In genomic region chr10:100153239-100153840, GRCh38 we compare ENCODE assay signal across 21 cellular contexts. TPM values are rescaled to one million over a fixed set of nuclear protein-coding genes. Genes with fewer than 3 reads are reported as not detected.
DNase-seq lines count a peak whose midpoint lies in the region; ATAC-seq lines count a peak whose summit lies in the region.
"Had no signal": no experiment of that assay in that cellular context is flagged by ENCODE, and none has a peak within 500 bp of the region (broad histone marks: within the 10 kb centered on the region; RNA-seq: fewer than 3 reads in every experiment).

No MANE protein-coding gene starts in this region.

- H3K27me3 Mint-ChIP-seq in activated T-cell treated with anti-CD3 and anti-CD28 coated beads, Interleukin-2, amount 50 U/mL, for 72 hours (ENCODE audit: low read depth): no peaks in the 10 kb centered on the region
- no peaks in the 10 kb centered on the region for H3K27me3 Mint-ChIP-seq in activated T-helper 17 cell treated with anti-CD3 and anti-CD28 coated beads, Interleukin-2, amount 50 U/mL, for 72 hours
- H3K27me3 Mint-ChIP-seq: central memory CD8-positive, alpha-beta T cell; memory B cell had no signal

- DNase-seq in activated T-cell treated with anti-CD3 and anti-CD28 coated beads, Interleukin-2, amount 50 U/mL, for 72 hours: no peak
- DNase-seq in activated T-cell treated with anti-CD3 and anti-CD28 coated beads for 4 hours (no peak), HT1080 (ENCODE audit: low read depth) (peak; percentile 73), kidney tubule cell (ENCODE audit: low spot score) (peak; percentile 13), amygdala (lab: John Stamatoyannopoulos, UW) (no peak), nucleus accumbens (lab: John Stamatoyannopoulos, UW) (no peak)
- DNase-seq: activated CD4-positive, alpha-beta T cell treated with anti-CD3 and anti-CD28 coated beads, Interleukin-2, amount 50 U/mL, for 48 hours; activated naive CD4-positive, alpha-beta T cell treated with anti-CD3 and anti-CD28 coated beads for 36 hours; dermis blood vessel endothelial cell; GF-D8; left cardiac atrium; MV-4-11; NCI-H1694 treated with DMSO at 0.1 percent for 48 hours; NCI-H2171; NCI-H524 treated with DMSO at 0.1 percent for 48 hours; WERI-Rb-1 had no signal

- H3K4me1 Mint-ChIP-seq in activated T-cell treated with anti-CD3 and anti-CD28 coated beads, Interleukin-2, amount 50 U/mL, for 72 hours (ENCODE audit: low read depth): peaks cover 51% of the 10 kb centered on the region
- H3K4me1 Mint-ChIP-seq in activated T-helper 17 cell treated with anti-CD3 and anti-CD28 coated beads, Interleukin-2, amount 50 U/mL, for 72 hours: peaks cover 39% of the 10 kb centered on the region

- H3K4me3 Mint-ChIP-seq in activated T-cell treated with anti-CD3 and anti-CD28 coated beads, Interleukin-2, amount 50 U/mL, for 72 hours: no peak overlapping the region
- peak overlapping the region; percentile 8 for H3K4me3 Mint-ChIP-seq in activated T-helper 17 cell treated with anti-CD3 and anti-CD28 coated beads, Interleukin-2, amount 50 U/mL, for 72 hours
- H3K4me3 Mint-ChIP-seq: activated naive CD4-positive, alpha-beta T cell treated with anti-CD3 and anti-CD28 coated beads for 36 hours; central memory CD8-positive, alpha-beta T cell; memory B cell; T-helper 2 cell treated with Interferon-gamma antibody and Interleukin-4, amounts not matched to agents 5 μg/mL and 100 μg/mL, for 36 hours had no signal

- peak overlapping the region; percentile 25 for H3K27ac Mint-ChIP-seq in activated T-cell treated with anti-CD3 and anti-CD28 coated beads, Interleukin-2, amount 50 U/mL, for 72 hours
- peak overlapping the region; percentile 85 for H3K27ac Mint-ChIP-seq in activated T-helper 17 cell treated with anti-CD3 and anti-CD28 coated beads, Interleukin-2, amount 50 U/mL, for 72 hours
- H3K27ac Mint-ChIP-seq: activated naive CD4-positive, alpha-beta T cell treated with anti-CD3 and anti-CD28 coated beads for 36 hours; memory B cell; T-helper 2 cell treated with Interferon-gamma antibody and Interleukin-4, amounts not matched to agents 5 μg/mL and 100 μg/mL, for 36 hours had no signal

- no peaks in the 10 kb centered on the region for H3K9me3 Mint-ChIP-seq in activated T-cell treated with anti-CD3 and anti-CD28 coated beads, Interleukin-2, amount 50 U/mL, for 72 hours
- no peaks in the 10 kb centered on the region for H3K9me3 Mint-ChIP-seq in activated T-helper 17 cell treated with anti-CD3 and anti-CD28 coated beads, Interleukin-2, amount 50 U/mL, for 72 hours
- H3K9me3 Mint-ChIP-seq: activated naive CD4-positive, alpha-beta T cell treated with anti-CD3 and anti-CD28 coated beads for 36 hours; central memory CD8-positive, alpha-beta T cell; memory B cell; T-helper 2 cell treated with Interferon-gamma antibody and Interleukin-4, amounts not matched to agents 5 μg/mL and 100 μg/mL, for 36 hours had no signal

- H3K36me3 Mint-ChIP-seq in activated T-cell treated with anti-CD3 and anti-CD28 coated beads, Interleukin-2, amount 50 U/mL, for 72 hours (ENCODE audit: insufficient read depth in 2 of 2): peaks cover 18 to 39% of the 10 kb centered on the region in 2 donors
- peaks cover 83% of the 10 kb centered on the region for H3K36me3 Mint-ChIP-seq in activated T-helper 17 cell treated with anti-CD3 and anti-CD28 coated beads, Interleukin-2, amount 50 U/mL, for 72 hours (ENCODE audit: low read depth)

- ATAC-seq in activated T-cell treated with anti-CD3 and anti-CD28 coated beads, Interleukin-2, amount 50 U/mL, for 72 hours (replicated peaks in 1 of 2): peak in 1 of 2 donors; percentile 20
- ATAC-seq in activated T-helper 17 cell treated with anti-CD3 and anti-CD28 coated beads, Interleukin-2, amount 50 U/mL, for 72 hours (replicated peaks): peak; percentile 12
- no peak for ATAC-seq in GM21723 (IDR thresholded peaks at IDR 0.05; ENCODE audit: unreplicated experiment)
- ATAC-seq: left cardiac atrium had no signal

RNA-seq across cellular contexts. Expression of gene ERLIN1, which starts 32.5 kb away (rescaled TPM):
- total RNA-seq in activated T-cell treated with anti-CD3 and anti-CD28 coated beads, Interleukin-2, amount 50 U/mL, for 72 hours: 10 to 100 TPM; 15.1 to 17.8 TPM
- total RNA-seq in HT1080 (2014; rRNA removed; shearing (Covaris generic)): 56.7 and 75.2 TPM in 2 replicates
- 75.8 and 89.4 TPM in 2 replicates for polyA plus RNA-seq in HT1080 (2015; cell fraction: cytosol; rRNA removed)
- polyA plus RNA-seq in HT1080 (2015; cell fraction: nucleus; rRNA removed): 70.8 and 72.5 TPM in 2 replicates
- total RNA-seq in activated T-helper 17 cell treated with anti-CD3 and anti-CD28 coated beads, Interleukin-2, amount 50 U/mL, for 72 hours: 10 to 100 TPM; 12.1 to 19.1 TPM

Comparison
In these comparisons a context has a peak if more than half of its experiments do, and no peak if none do; other contexts are left out.
1. DNase-seq: peak in HT1080 (single experiment) and kidney tubule cell (single experiment); none in activated T-cell treated with anti-CD3 and anti-CD28 coated beads, Interleukin-2, amount 50 U/mL, for 72 hours (0 of 2), activated T-cell treated with anti-CD3 and anti-CD28 coated beads for 4 hours (single experiment), amygdala (0 of 56) and nucleus accumbens (0 of 56).